Comparison of ENCODE assay signal across 19 cellular contexts in the genomic region with DNA sequence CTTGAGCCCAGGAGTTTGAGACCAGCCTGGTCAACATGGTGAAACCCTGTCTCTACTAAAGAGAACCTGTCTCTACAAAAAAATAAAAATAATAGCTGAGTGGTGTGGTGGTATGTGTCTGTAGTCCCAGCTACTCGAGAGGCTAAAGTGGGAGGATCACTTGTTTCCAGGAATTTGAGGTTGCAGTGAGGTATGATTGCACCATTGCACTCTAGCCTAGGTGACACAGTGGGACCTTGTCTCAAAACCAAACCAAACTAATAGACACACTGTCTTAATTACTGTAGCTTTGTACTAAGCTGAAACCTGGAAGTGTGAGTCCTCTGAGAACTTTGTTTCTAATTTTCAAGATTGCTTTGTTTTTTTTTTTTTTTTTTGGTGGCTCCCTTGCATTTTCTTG. TPM values are rescaled to one million over a fixed set of nuclear protein-coding genes. Genes with fewer than 3 reads are reported as not detected.
DNase-seq lines count a peak whose midpoint lies in the region; ATAC-seq and TF ChIP-seq lines count a peak whose summit lies in the region.
"Had no signal": no experiment of that assay in that cellular context is flagged by ENCODE, and none has a peak within 500 bp of the region (broad histone marks: within the 10 kb centered on the region; RNA-seq: fewer than 3 reads in every experiment).

No MANE protein-coding gene starts in this region.

- intact Hi-C loops in CD4-positive, alpha-beta memory T cell (cut with micrococcal nuclease) = loop anchor here (2.0 to 10.0 kb wide), 2 partner anchors 86 to 136 kb away; partner anchors contain the start of gene TYRO3
- intact Hi-C loops in activated CD8-positive, alpha-beta T cell treated with anti-CD3 and anti-CD28 coated beads for 36 hours (cut with micrococcal nuclease) = no loop called here
- intact Hi-C loops in prostate gland (cut with DNase I) = no loop called here

- H3K4me1 ChIP-seq in CD4-positive, alpha-beta memory T cell (ENCODE audit: insufficient read depth, low read length) = peaks cover 51% of the 10 kb centered on the region
- H3K4me1 ChIP-seq in prostate gland (replicated peaks) = no peaks in the 10 kb centered on the region

- peaks cover 0 to 5% of the 10 kb centered on the region in 2 donors for H3K36me3 Mint-ChIP-seq in CD4-positive, alpha-beta memory T cell
- H3K36me3 Mint-ChIP-seq in activated CD8-positive, alpha-beta T cell treated with anti-CD3 and anti-CD28 coated beads for 36 hours (ENCODE audit: low read depth) = peaks cover 8% of the 10 kb centered on the region
- H3K36me3 Mint-ChIP-seq in naive B cell = no peaks in the 10 kb centered on the region

- H3K9me3 Mint-ChIP-seq in CD4-positive, alpha-beta memory T cell = no peaks in the 10 kb centered on the region
- no peaks in the 10 kb centered on the region for H3K9me3 Mint-ChIP-seq in activated CD8-positive, alpha-beta T cell treated with anti-CD3 and anti-CD28 coated beads for 36 hours
- no peaks in the 10 kb centered on the region for H3K9me3 Mint-ChIP-seq in naive B cell
- H3K9me3 Mint-ChIP-seq: type B pancreatic cell had no signal

- POLR2A ChIA-PET in CD4-positive, alpha-beta memory T cell (lab: Charles Lee; ENCODE audit: partially characterized antibody) = interaction anchor here (1.1 kb wide), 1 partner anchor 30 kb away, joined by 3 read pairs; the partner anchor contains the start of gene MGA
- POLR2A ChIA-PET in activated CD8-positive, alpha-beta T cell treated with anti-CD3 and anti-CD28 coated beads for 36 hours (lab: Charles Lee) = interaction anchor here (1.0 kb wide), 1 partner anchor 15 kb away, joined by 3 read pairs; no protein-coding TSS in a partner anchor

- no peak for TF ChIP-seq POLR2A in prostate gland (IDR thresholded peaks at IDR 0.05)

- H3K4me1 Mint-ChIP-seq in CD4-positive, alpha-beta memory T cell = peaks cover 47 to 80% (median 67%) of the 10 kb centered on the region in 4 donors
- peaks cover 63% of the 10 kb centered on the region for H3K4me1 Mint-ChIP-seq in activated CD8-positive, alpha-beta T cell treated with anti-CD3 and anti-CD28 coated beads for 36 hours (ENCODE audit: low read depth)
- peaks cover 34 to 80% (median 65%) of the 10 kb centered on the region in 3 donors for H3K4me1 Mint-ChIP-seq in naive B cell

- no peak for DNase-seq in activated CD4-positive, CD25-positive, alpha-beta regulatory T cell treated with anti-CD3 and anti-CD28 coated beads, Interleukin-2, amount 50 U/mL, for 72 hours
- DNase-seq in CD4-positive, alpha-beta memory T cell = no peak
- DNase-seq in activated CD8-positive, alpha-beta T cell treated with anti-CD3 and anti-CD28 coated beads for 36 hours = peak; percentile 32
- DNase-seq in naive B cell = no peak
- no peak for DNase-seq in NCI-H524 (lab: John Stamatoyannopoulos, UW)
- DNase-seq in prostate gland (ENCODE audit: low spot score) = no peak
- no peak for DNase-seq in NOMO-1 treated with DMSO at 0.1 percent for 48 hours (lab: John Stamatoyannopoulos, UW; ENCODE audit: unreplicated experiment)
- DNase-seq: 8988T; caudate nucleus; DMS79; effector CD8-positive, alpha-beta T cell; kidney; NCI-H1092; NCI-H748 treated with DMSO at 0.1 percent for 48 hours; sigmoid colon had no signal

- no peaks in the 10 kb centered on the region for H3K36me3 ChIP-seq in CD4-positive, alpha-beta memory T cell (ENCODE audit: insufficient read depth, low read length)
- no peaks in the 10 kb centered on the region for H3K36me3 ChIP-seq in prostate gland
- H3K36me3 ChIP-seq: neutrophil, sigmoid colon had no signal

- H3K4me3 Mint-ChIP-seq in CD4-positive, alpha-beta memory T cell = peak overlapping the region in 3 of 8 donors; percentile 14 to 29 (median 27)
- H3K4me3 Mint-ChIP-seq in activated CD8-positive, alpha-beta T cell treated with anti-CD3 and anti-CD28 coated beads for 36 hours = no peak overlapping the region
- H3K4me3 Mint-ChIP-seq in naive B cell = no peak overlapping the region
- H3K4me3 Mint-ChIP-seq: type B pancreatic cell had no signal

- peak overlapping the region in 6 of 7 donors; percentile 3 to 74 (median 30) for H3K27ac Mint-ChIP-seq in CD4-positive, alpha-beta memory T cell
- peak overlapping the region; percentile 78 for H3K27ac Mint-ChIP-seq in activated CD8-positive, alpha-beta T cell treated with anti-CD3 and anti-CD28 coated beads for 36 hours
- peak overlapping the region in 4 of 6 donors; percentile 0 to 91 (median 44) for H3K27ac Mint-ChIP-seq in naive B cell

- H3K27me3 ChIP-seq in CD4-positive, alpha-beta memory T cell (ENCODE audit: insufficient read depth, low read length) = no peaks in the 10 kb centered on the region
- no peaks in the 10 kb centered on the region for H3K27me3 ChIP-seq in prostate gland (replicated peaks; ENCODE audit: insufficient read depth)
- H3K27me3 ChIP-seq: BLaER1 treated with 17β-estradiol and CSF1 and Interleukin-3, amounts not matched to agents 10 nM and 100 nM; neutrophil; sigmoid colon had no signal

- no peak overlapping the region for H3K27ac ChIP-seq in CD4-positive, alpha-beta memory T cell (ENCODE audit: low read depth, low read length)
- no peak overlapping the region for H3K27ac ChIP-seq in prostate gland
- H3K27ac ChIP-seq: sigmoid colon had no signal

- 59% methylated on average over 1 of the region's 1 CpG for WGBS in prostate gland

- peak; percentile 70 to 83 for ATAC-seq in activated CD4-positive, CD25-positive, alpha-beta regulatory T cell treated with anti-CD3 and anti-CD28 coated beads, Interleukin-2, amount 50 U/mL, for 24 hours
- peak; percentile 78 for ATAC-seq in activated CD8-positive, alpha-beta T cell treated with anti-CD3 and anti-CD28 coated beads for 36 hours
- no peak for ATAC-seq in naive B cell (ENCODE audit: low read depth in 2 of 2)

- TF ChIP-seq CTCF in activated CD8-positive, alpha-beta T cell treated with anti-CD3 and anti-CD28 coated beads for 36 hours (IDR thresholded peaks at IDR 0.05) = no peak
- TF ChIP-seq CTCF in prostate gland (IDR thresholded peaks at IDR 0.05) = no peak

- H3K27me3 Mint-ChIP-seq in CD4-positive, alpha-beta memory T cell = no peaks in the 10 kb centered on the region
- H3K27me3 Mint-ChIP-seq in activated CD8-positive, alpha-beta T cell treated with anti-CD3 and anti-CD28 coated beads for 36 hours = no peaks in the 10 kb centered on the region
- no peaks in the 10 kb centered on the region for H3K27me3 Mint-ChIP-seq in naive B cell
- H3K27me3 Mint-ChIP-seq: type B pancreatic cell had no signal

- H3K4me3 ChIP-seq in CD4-positive, alpha-beta memory T cell (ENCODE audit: low read length in 2 of 2) = no peak overlapping the region
- no peak overlapping the region for H3K4me3 ChIP-seq in prostate gland
- H3K4me3 ChIP-seq: BLaER1 treated with 17β-estradiol and CSF1 and Interleukin-3, amounts not matched to agents 10 nM and 100 nM; sigmoid colon had no signal

- H3K9me3 ChIP-seq in CD4-positive, alpha-beta memory T cell (ENCODE audit: control insufficient read depth in 1 of 2, low read length in 2 of 2) = no peaks in the 10 kb centered on the region
- no peaks in the 10 kb centered on the region for H3K9me3 ChIP-seq in prostate gland
- H3K9me3 ChIP-seq: neutrophil, sigmoid colon had no signal

- CTCF ChIA-PET in CD4-positive, alpha-beta memory T cell (lab: Charles Lee; ENCODE audit: partially characterized antibody) = interaction anchor here (1.0 to 1.2 kb wide), 2 partner anchors 121 to 133 kb away, joined by 3 to 4 read pairs; no protein-coding TSS in a partner anchor
- CTCF ChIA-PET in activated CD8-positive, alpha-beta T cell treated with anti-CD3 and anti-CD28 coated beads for 36 hours (lab: Charles Lee) = no interaction called here

RNA-seq across cellular contexts. Expression of gene MGA, which starts 30.4 kb away (rescaled TPM):
- 10 to 100 TPM; 70.1 to 74.9 TPM for total RNA-seq in CD4-positive, alpha-beta memory T cell
- 10 to 100 TPM in 1 of 2 donors, 1 to 10 TPM in 1; 6.6 to 20.7 TPM for polyA plus RNA-seq in CD4-positive, alpha-beta memory T cell
- 10 to 100 TPM; 30.7 to 32.6 TPM for total RNA-seq in activated CD8-positive, alpha-beta T cell treated with anti-CD3 and anti-CD28 coated beads for 36 hours
- 10 to 100 TPM in 5 of 6 donors, 1 to 10 TPM in 1; 2.2 to 30.3 (median 16.9) TPM for polyA plus RNA-seq in naive B cell (ENCODE audit: low read depth in 6 of 6)
- 10 to 100 TPM; 42.9 to 62.5 TPM for total RNA-seq in prostate gland

Comparison
In these comparisons a context has a peak if more than half of its experiments do, and no peak if none do; other contexts are left out.
1. ATAC-seq: peak in activated CD4-positive, CD25-positive, alpha-beta regulatory T cell treated with anti-CD3 and anti-CD28 coated beads, Interleukin-2, amount 50 U/mL, for 24 hours (2 of 2) and activated CD8-positive, alpha-beta T cell treated with anti-CD3 and anti-CD28 coated beads for 36 hours (single experiment); none in naive B cell (0 of 2).
2. Peak in every context shown above with its lines, with median percentiles within 50 percentile points of each other: H3K27ac Mint-ChIP-seq.